Comparison of ENCODE assay signal across 1 cellular context in genomic region chr19:46787331-46788100, GRCh38.
A peak's percentile ranks its signal among the peaks of the same experiment; 100 is the strongest.
TF ChIP-seq lines count a peak whose summit lies in the region.

No MANE protein-coding gene starts in this region.

TF ChIP-seq in HepG2, 621 proteins besides CTCF, POLR2A, EP300 and RAD21 (continued from another document and continues in another):
- TF ChIP-seq NKX3-1 (CRISPR knock-in tag; IDR thresholded peaks at IDR 0.05) (0 out of 2 replicates have a peak, but pooled peaks have one; percentile 10), TGIF2 (CRISPR knock-in tag; IDR thresholded peaks at IDR 0.05) (no peak), ZBTB43 (CRISPR knock-in tag; conservative IDR thresholded peaks at IDR 0.05) (0 out of 2 replicates have a peak, but pooled peaks have one; percentile 28), MED8 (CRISPR knock-in tag; IDR thresholded peaks at IDR 0.05; ENCODE audit: insufficient replicate concordance) (no peak), ZNF343 (CRISPR knock-in tag; IDR thresholded peaks at IDR 0.05) (no peak), CBX2 (IDR thresholded peaks at IDR 0.05; ENCODE audit: low read depth, low read length) (no peak), CBX2 (CRISPR knock-in tag; IDR thresholded peaks at IDR 0.05; ENCODE audit: low read depth) (no peak), TRIM24 (CRISPR knock-in tag; IDR thresholded peaks at IDR 0.05) (no peak), ZNF703 (CRISPR knock-in tag; IDR thresholded peaks at IDR 0.05; ENCODE audit: borderline replicate concordance) (no peak), ZFP37 (CRISPR knock-in tag; IDR thresholded peaks at IDR 0.05; ENCODE audit: borderline replicate concordance) (no peak), ZNF7 (CRISPR knock-in tag; IDR thresholded peaks at IDR 0.05) (no peak), SP2 (CRISPR knock-in tag; IDR thresholded peaks at IDR 0.05) (no peak), NR2F2 (IDR thresholded peaks at IDR 0.05; ENCODE audit: borderline replicate concordance, low read depth) (no peak), ZMYM2 (CRISPR knock-in tag; IDR thresholded peaks at IDR 0.05) (no peak), ZNF557 (CRISPR knock-in tag; IDR thresholded peaks at IDR 0.05) (no peak), MAFK (conservative IDR thresholded peaks at IDR 0.05 in 1 of 2, IDR thresholded peaks at IDR 0.05 in 1 of 2; ENCODE audit: low read length in 2 of 2) (no peak), ZSCAN21 (CRISPR knock-in tag; IDR thresholded peaks at IDR 0.05; ENCODE audit: borderline replicate concordance) (no peak), SP140L (CRISPR knock-in tag; IDR thresholded peaks at IDR 0.05; ENCODE audit: borderline replicate concordance) (no peak), NPAS2 (CRISPR knock-in tag; IDR thresholded peaks at IDR 0.05; ENCODE audit: borderline replicate concordance) (no peak), PPARG (CRISPR knock-in tag; conservative IDR thresholded peaks at IDR 0.05) (no peak), NFE2L2 (IDR thresholded peaks at IDR 0.05; ENCODE audit: low read length) (no peak), PHF20 (CRISPR knock-in tag; IDR thresholded peaks at IDR 0.05) (no peak), MIXL1 (CRISPR knock-in tag; IDR thresholded peaks at IDR 0.05) (no peak), ZNF577 (CRISPR knock-in tag; IDR thresholded peaks at IDR 0.05; ENCODE audit: borderline replicate concordance, low read depth) (no peak), AHR (CRISPR knock-in tag; IDR thresholded peaks at IDR 0.05) (no peak; the same call in 1 of the 2 replicates), SALL2 (CRISPR knock-in tag; IDR thresholded peaks at IDR 0.05) (no peak), CREB3 (CRISPR knock-in tag; IDR thresholded peaks at IDR 0.05) (0 out of 2 replicates have a peak, but pooled peaks have one; percentile 32), PAF1 (CRISPR knock-in tag; IDR thresholded peaks at IDR 0.05) (no peak), ZNF563 (CRISPR knock-in tag; IDR thresholded peaks at IDR 0.05) (peak; percentile 54), TP53 (CRISPR knock-in tag; conservative IDR thresholded peaks at IDR 0.05) (no peak), ZFP1 (CRISPR knock-in tag; IDR thresholded peaks at IDR 0.05) (no peak), ZUFSP (CRISPR knock-in tag; IDR thresholded peaks at IDR 0.05; ENCODE audit: borderline replicate concordance) (no peak), BCL6 (CRISPR knock-in tag; IDR thresholded peaks at IDR 0.05) (no peak; the same call in 1 of the 2 replicates), ZNF460 (CRISPR knock-in tag; IDR thresholded peaks at IDR 0.05; ENCODE audit: borderline replicate concordance) (no peak), ZNF724P (CRISPR knock-in tag; IDR thresholded peaks at IDR 0.05; ENCODE audit: borderline replicate concordance) (peak; percentile 62; the same call in 1 of the 2 replicates), ZNF543 (CRISPR knock-in tag; IDR thresholded peaks at IDR 0.05) (no peak), HNRNPH1 (optimal IDR thresholded peaks at IDR 0.05; ENCODE audit: low read depth, low read length) (no peak), GLMP (CRISPR knock-in tag; IDR thresholded peaks at IDR 0.05; ENCODE audit: borderline replicate concordance) (no peak), THAP11 (CRISPR knock-in tag; IDR thresholded peaks at IDR 0.05) (no peak), SNAPC5 (CRISPR knock-in tag; IDR thresholded peaks at IDR 0.05; ENCODE audit: borderline replicate concordance) (no peak), ZNF253 (CRISPR knock-in tag; IDR thresholded peaks at IDR 0.05; ENCODE audit: borderline replicate concordance) (no peak), NR0B2 (CRISPR knock-in tag; IDR thresholded peaks at IDR 0.05) (no peak), E2F2 (CRISPR knock-in tag; IDR thresholded peaks at IDR 0.05; ENCODE audit: borderline replicate concordance) (no peak), PRPF4 (IDR thresholded peaks at IDR 0.05; ENCODE audit: low read depth, low read length, poor library complexity, severe bottlenecking) (no peak), THYN1 (CRISPR knock-in tag; IDR thresholded peaks at IDR 0.05; ENCODE audit: borderline replicate concordance, low read depth) (no peak), ZNF567 (CRISPR knock-in tag; IDR thresholded peaks at IDR 0.05; ENCODE audit: borderline replicate concordance) (no peak), SNAPC4 (CRISPR knock-in tag; IDR thresholded peaks at IDR 0.05) (no peak), PTBP1 (IDR thresholded peaks at IDR 0.05; ENCODE audit: low read depth, low read length, poor library complexity, severe bottlenecking) (no peak), POLR2AphosphoS5 (IDR thresholded peaks at IDR 0.05; ENCODE audit: low read depth, low read length) (no peak), ZNF619 (CRISPR knock-in tag; IDR thresholded peaks at IDR 0.05) (no peak), ZNF75D (CRISPR knock-in tag; IDR thresholded peaks at IDR 0.05; ENCODE audit: borderline replicate concordance) (no peak), NFE2L1 (CRISPR knock-in tag; IDR thresholded peaks at IDR 0.05; ENCODE audit: borderline replicate concordance) (no peak), NR2C2 (CRISPR knock-in tag; IDR thresholded peaks at IDR 0.05; ENCODE audit: borderline replicate concordance) (no peak), RBAK (CRISPR knock-in tag; IDR thresholded peaks at IDR 0.05) (no peak), ZNF30 (CRISPR knock-in tag; IDR thresholded peaks at IDR 0.05) (no peak), THAP8 (CRISPR knock-in tag; IDR thresholded peaks at IDR 0.05; ENCODE audit: borderline replicate concordance) (no peak), HNF1A (IDR thresholded peaks at IDR 0.05; ENCODE audit: low read depth) (no peak), HNF1A (CRISPR knock-in tag; IDR thresholded peaks at IDR 0.05; ENCODE audit: borderline replicate concordance) (no peak)
